Comparison of ENCODE assay signal across 16 cellular contexts in the genomic region with DNA sequence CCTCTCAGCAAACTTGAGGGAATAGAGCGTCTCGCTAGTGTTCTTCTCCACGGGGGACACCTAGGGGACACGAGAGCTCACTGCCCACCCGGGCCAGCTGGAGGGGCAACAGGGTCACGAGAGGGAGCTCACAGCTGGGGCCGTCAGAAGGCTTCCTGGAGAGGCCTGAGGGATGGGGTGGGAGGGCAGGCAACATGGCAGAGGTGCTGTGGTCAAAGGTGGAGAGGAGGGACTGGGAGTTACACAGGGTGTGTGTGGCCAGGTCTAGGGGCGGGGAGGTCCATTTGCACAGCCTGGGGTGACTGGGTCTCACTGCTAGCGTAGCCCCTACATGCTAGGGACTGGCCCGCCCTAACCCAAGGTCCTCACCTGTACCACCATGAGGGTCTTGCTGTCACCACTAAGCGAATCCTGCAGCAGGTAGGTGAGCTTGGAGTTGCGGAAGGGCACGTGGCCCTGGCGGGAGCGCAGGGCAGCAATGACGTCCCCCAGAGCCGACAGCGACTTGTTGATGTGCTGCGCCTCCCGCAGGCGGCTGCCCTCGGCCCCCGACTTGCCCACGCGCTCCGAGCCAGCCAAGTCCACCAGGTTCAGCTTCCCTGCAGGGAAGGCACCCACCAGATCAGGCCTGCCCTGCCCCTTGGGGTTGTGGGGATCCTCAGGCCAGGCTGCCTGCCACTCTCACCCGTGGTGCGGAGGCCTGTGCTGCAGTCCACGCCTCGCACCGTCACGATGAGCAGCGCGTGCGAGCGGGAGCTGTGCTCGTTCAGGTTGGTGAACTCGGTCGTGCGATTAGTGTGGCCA. TPM values are rescaled to one million over a fixed set of nuclear protein-coding genes. Genes with fewer than 3 reads are reported as not detected.
"Had no signal": no experiment of that assay in that cellular context is flagged by ENCODE, and none has a peak within 500 bp of the region (broad histone marks: within the 10 kb centered on the region; RNA-seq: fewer than 3 reads in every experiment).

No MANE protein-coding gene starts in this region.

- H3K27ac ChIP-seq: cardiac muscle cell, coronary artery, VCaP had no signal

- ATAC-seq: activated CD8-positive, alpha-beta T cell treated with anti-CD3 and anti-CD28 coated beads, Interleukin-2, amount 10 ng/mL, durations not matched to agents 7 days and 5 days; gastroesophageal sphincter; naive thymus-derived CD4-positive, alpha-beta T cell; T-cell had no signal

- DNase-seq: activated CD4-positive, alpha-beta T cell treated with anti-CD3 and anti-CD28 coated beads for 4 hours; activated CD8-positive, alpha-beta memory T cell treated with anti-CD3 and anti-CD28 coated beads, Interleukin-2, amount 50 U/mL, for 48 hours; activated CD8-positive, alpha-beta T cell treated with anti-CD3 and anti-CD28 coated beads, Interleukin-2, amount 10 ng/mL, durations not matched to agents 7 days and 5 days; activated naive CD4-positive, alpha-beta T cell treated with Interleukin-2 at 50 U/mL for 16 hours; effector memory CD4-positive, alpha-beta T cell; kidney glomerular epithelial cell; naive thymus-derived CD4-positive, alpha-beta T cell; stimulated activated CD4-positive, alpha-beta T cell treated with anti-CD3 and anti-CD28 coated beads, Interleukin-15, amount 100 ng/mL, for 24 hours; stimulated activated CD4-positive, alpha-beta T cell treated with anti-CD3 and anti-CD28 coated beads, Interleukin-4, amount 100 ng/mL, for 24 hours; T-cell; T1000 had no signal

- H3K9me3 ChIP-seq: gastroesophageal sphincter had no signal

- H3K4me3 ChIP-seq: cardiac muscle cell, coronary artery, gastroesophageal sphincter, lung had no signal

- H3K27me3 ChIP-seq: cardiac muscle cell, gastroesophageal sphincter had no signal

RNA-seq across cellular contexts. Expression of a gene that starts 41.7 kb away (rescaled TPM):
- polyA plus RNA-seq: naive thymus-derived CD4-positive, alpha-beta T cell had no signal
